15 cellular contexts compared by ENCODE assay signal in the genomic region with DNA sequence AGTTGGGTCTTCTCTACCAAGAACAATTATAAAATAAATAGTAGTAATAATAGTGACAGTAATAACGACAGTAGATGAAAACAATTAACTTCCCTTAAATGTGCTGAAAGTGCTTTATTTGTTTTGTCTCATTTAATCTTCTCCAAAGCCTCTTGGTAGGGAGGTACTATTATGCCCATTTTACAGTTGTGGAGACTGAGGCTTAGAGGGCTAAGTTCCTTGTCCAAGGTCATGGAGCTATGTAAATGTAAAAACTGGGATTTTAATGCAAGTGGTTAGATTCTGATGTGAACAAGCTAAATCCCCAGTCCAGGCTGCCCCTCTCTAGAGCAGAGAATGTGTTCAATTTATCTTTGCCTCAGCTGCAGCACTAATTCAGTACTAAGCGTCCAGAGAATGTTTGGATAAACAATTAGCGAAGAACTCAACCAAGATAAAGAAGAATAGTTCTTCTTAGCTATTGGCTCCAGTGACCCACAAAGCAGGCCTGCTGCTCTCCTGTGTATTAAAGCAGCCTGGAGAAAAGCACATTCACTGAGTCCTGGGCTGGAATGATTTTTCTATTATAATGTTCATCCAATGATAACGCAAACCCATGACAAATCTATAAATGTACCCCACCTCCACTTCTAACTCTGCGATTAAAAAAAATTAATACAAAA.
"Had no signal": no experiment of that assay in that cellular context is flagged by ENCODE, and none has a peak within 500 bp of the region (broad histone marks: within the 10 kb centered on the region; RNA-seq: fewer than 3 reads in every experiment).

No MANE protein-coding gene starts in this region.

- DNase-seq: activated B cell treated with CpG ODN at 0.5 μM for 24 hours; activated CD4-positive, alpha-beta T cell treated with anti-CD3 and anti-CD28 coated beads, Interleukin-2, amount 10 ng/mL, durations not matched to agents 7 days and 5 days; activated CD8-positive, alpha-beta memory T cell treated with anti-CD3 and anti-CD28 coated beads for 24 hours; activated naive CD8-positive, alpha-beta T cell treated with anti-CD3 and anti-CD28 coated beads for 36 hours; anterior cingulate cortex; foreskin fibroblast; hypothalamus; left ventricle myocardium inferior; naive thymus-derived CD4-positive, alpha-beta T cell; stimulated activated CD4-positive, alpha-beta T cell treated with anti-CD3 and anti-CD28 coated beads, Interleukin-1b, Interleukin-23, amount 100 ng/mL, for 48 hours; trophoblast cell had no signal

- H3K36me3 ChIP-seq: neutrophil, right atrium auricular region had no signal

- H3K4me1 ChIP-seq: left ventricle myocardium inferior, right atrium auricular region had no signal

- H3K4me3 ChIP-seq: left ventricle myocardium inferior, right atrium auricular region had no signal

- H3K9me3 ChIP-seq: left ventricle myocardium inferior, neutrophil, right atrium auricular region had no signal

- H3K27ac ChIP-seq: left ventricle myocardium inferior, neutrophil, right atrium auricular region had no signal

- H3K27me3 ChIP-seq: neutrophil, right atrium auricular region had no signal

- ATAC-seq: esophagus mucosa; naive thymus-derived CD4-positive, alpha-beta T cell; stimulated activated effector memory CD8-positive, alpha-beta T cell treated with anti-CD3 and anti-CD28 coated beads, Interleukin-12 subunit alpha, Interleukin-12 subunit beta, amount 100 ng/mL, for 72 hours had no signal
